ENCODE assay signal across 8 cellular contexts in the genomic region with DNA sequence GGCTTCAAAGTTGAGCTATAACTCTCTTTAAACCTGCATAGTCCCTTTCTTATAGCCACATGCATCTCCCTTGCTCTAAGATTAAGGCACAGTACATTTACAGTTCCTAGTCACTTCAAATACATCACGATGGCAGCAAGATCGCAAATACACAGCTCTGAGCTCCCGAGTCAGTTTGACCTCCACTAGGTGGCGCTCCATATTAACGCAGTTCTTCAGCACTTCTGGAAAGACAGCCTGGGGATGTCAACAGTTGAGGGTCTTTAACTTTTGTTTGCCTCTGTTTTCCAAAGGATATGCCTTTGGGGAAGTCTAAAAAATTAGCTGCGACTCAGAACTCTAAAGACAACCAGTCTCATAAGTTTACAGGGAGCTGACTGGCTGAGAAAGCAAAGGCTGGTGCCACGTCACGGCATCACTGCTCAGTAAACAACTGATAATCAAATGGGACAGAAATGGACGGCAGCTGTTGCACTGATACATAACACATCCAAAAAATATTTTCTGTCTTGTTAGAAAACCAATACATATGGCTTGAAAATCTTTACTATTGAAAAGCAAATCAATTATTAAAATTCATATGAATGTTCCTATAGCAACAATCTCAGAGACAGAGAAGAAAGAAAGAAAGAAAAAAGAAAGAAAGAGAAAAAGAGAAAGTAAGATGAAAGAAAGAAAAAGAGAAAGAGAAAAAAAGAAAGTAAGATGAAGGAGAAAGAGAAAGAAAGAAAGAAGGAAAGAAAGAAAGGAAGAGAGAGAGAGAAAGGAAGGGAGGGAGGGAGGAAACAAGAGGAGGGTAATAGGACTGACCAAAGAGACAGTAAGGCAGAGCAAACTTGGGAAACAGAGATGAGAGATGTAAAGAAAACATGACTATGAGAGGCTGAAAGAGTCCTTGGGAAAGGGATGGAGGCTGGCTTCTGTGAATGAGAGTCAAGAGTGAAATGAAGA.
DNase-seq lines count a peak whose midpoint lies in the region; ATAC-seq, FAIRE-seq and TF ChIP-seq lines count a peak whose summit lies in the region.
"Had no signal": no experiment of that assay in that cellular context is flagged by ENCODE, and none has a peak within 500 bp of the region (broad histone marks: within the 10 kb centered on the region; RNA-seq: fewer than 3 reads in every experiment).

No MANE protein-coding gene starts in this region.

- peak; percentile 67 for TF ChIP-seq CTCF in colonic mucosa (IDR thresholded peaks at IDR 0.05)
- TF ChIP-seq CTCF in HepG2 (CRISPR knock-in tag; IDR thresholded peaks at IDR 0.05), result peak; percentile 82
- peak; percentile 31 for TF ChIP-seq CTCF in thoracic aorta (IDR thresholded peaks at IDR 0.05)

- H3K27ac ChIP-seq in colonic mucosa (no peak overlapping the region), HepG2 (ENCODE audit: extremely low read length, insufficient read depth, low read length) (no peak overlapping the region), thoracic aorta (no peak overlapping the region)
- H3K27ac ChIP-seq: suprapubic skin had no signal

- 14% methylated on average over 9 of the region's 9 CpGs for WGBS in HepG2 (ENCODE audit: low lambda C conversion rate)

- DNase-seq in EH (ENCODE audit: low read depth), result peak; percentile 66
- DNase-seq in GM19239 (ENCODE audit: insufficient read length, low spot score), result peak; percentile 34
- peak; percentile 77 for DNase-seq in OCI-M1 (lab: John Stamatoyannopoulos, UW)
- peak; percentile 69 for DNase-seq in colonic mucosa
- DNase-seq in HepG2 (ENCODE audit: low spot score), result peak; percentile 48
- DNase-seq in thoracic aorta (ENCODE audit: low spot score), result no peak

- H3K79me2 ChIP-seq in HepG2 (ENCODE audit: insufficient read depth, low read length), result no peaks in the 10 kb centered on the region

- H3K4me2 ChIP-seq in HepG2 (ENCODE audit: low read depth, low read length), result no peak overlapping the region

- peak; percentile 83 for ATAC-seq in HG03442 (IDR thresholded peaks at IDR 0.05; ENCODE audit: unreplicated experiment)
- ATAC-seq in HepG2, result peak; percentile 78
- no peak for ATAC-seq in thoracic aorta (ENCODE audit: insufficient number of reproducible peaks, low FRiP score, low read depth)

- H3K9ac ChIP-seq in colonic mucosa (ENCODE audit: low read depth in 2 of 2, low read length in 2 of 2), result no peak overlapping the region
- H3K9ac ChIP-seq in HepG2 (ENCODE audit: insufficient read depth, low read depth, low read length), result no peak overlapping the region

- no peaks in the 10 kb centered on the region for H3K9me3 ChIP-seq in colonic mucosa
- H3K9me3 ChIP-seq in HepG2 (ENCODE audit: low read length), result no peaks in the 10 kb centered on the region
- no peaks in the 10 kb centered on the region for H3K9me3 ChIP-seq in thoracic aorta
- H3K9me3 ChIP-seq: suprapubic skin had no signal

- no peak overlapping the region for H2AFZ ChIP-seq in HepG2 (ENCODE audit: low read length)

- H3K4me1 ChIP-seq in colonic mucosa (no peaks in the 10 kb centered on the region), HepG2 (ENCODE audit: insufficient read depth, low read length) (no peaks in the 10 kb centered on the region), thoracic aorta (ENCODE audit: control insufficient read depth in 1 of 2, low read depth in 2 of 2) (no peaks in the 10 kb centered on the region)
- H3K4me1 ChIP-seq: suprapubic skin had no signal

- POLR2A ChIA-PET in HepG2 (lab: Yijun Ruan, JAX), result no interaction called here

- H3K27me3 ChIP-seq in colonic mucosa, result no peaks in the 10 kb centered on the region
- H3K27me3 ChIP-seq in HepG2 (ENCODE audit: control insufficient read depth in 1 of 2, insufficient read depth in 2 of 2, low read length in 2 of 2), result no peaks in the 10 kb centered on the region
- no peaks in the 10 kb centered on the region for H3K27me3 ChIP-seq in thoracic aorta (replicated peaks; ENCODE audit: insufficient read depth)
- H3K27me3 ChIP-seq: suprapubic skin had no signal

- no peak overlapping the region for H3K4me3 ChIP-seq in colonic mucosa
- H3K4me3 ChIP-seq in HepG2 (replicated peaks in 1 of 3; ENCODE audit: insufficient read depth in 1 of 3, low read depth in 2 of 3, low read length in 3 of 3), result no peak overlapping the region
- no peak overlapping the region for H3K4me3 ChIP-seq in thoracic aorta
- H3K4me3 ChIP-seq: suprapubic skin had no signal

- TF ChIP-seq EP300 in HepG2 (IDR thresholded peaks at IDR 0.05; ENCODE audit: low read depth in 2 of 2, low read length in 2 of 2) (no peak), HepG2 (CRISPR knock-in tag; IDR thresholded peaks at IDR 0.05; ENCODE audit: borderline replicate concordance) (no peak)

- FAIRE-seq in GM19239 (lab: Jason Lieb, UNC), result peak; percentile 94
- peak; percentile 40 for FAIRE-seq in HepG2 (lab: Jason Lieb, UNC)

- TF ChIP-seq POLR2A in HepG2 (IDR thresholded peaks at IDR 0.05; ENCODE audit: insufficient read depth in 1 of 2, low read depth in 2 of 2, low read length in 2 of 2), result no peak

- no TSS peak for BruUV-seq in HepG2 (replicated peaks; lab: Mats Ljungman, UMichigan)

- H4K20me1 ChIP-seq in HepG2 (ENCODE audit: insufficient read depth, low read length), result no peaks in the 10 kb centered on the region

- intact Hi-C loops in colonic mucosa (cut with DNase I) (loop anchor here (10.0 kb wide), 3 partner anchors 279 to 1839 kb away; no protein-coding TSS in a partner anchor), HepG2 (cut with micrococcal nuclease; ENCODE audit: unreplicated experiment) (no loop called here)

- CTCF ChIA-PET in HepG2 (lab: Yijun Ruan, JAX; ENCODE audit: low intra/inter-chr PET ratio, low total read pairs), result no interaction called here

- TF ChIP-seq RAD21 in HepG2 (CRISPR knock-in tag; IDR thresholded peaks at IDR 0.05), result no peak

- in situ Hi-C loops in HepG2 (cut with HindIII; ENCODE audit: extremely low pct_ligation_motif_present, low pct_unique_long_range_greater_than_20kb), result no loop called here

- no peaks in the 10 kb centered on the region for H3K36me3 ChIP-seq in colonic mucosa
- H3K36me3 ChIP-seq in HepG2 (replicated peaks in 1 of 2; ENCODE audit: control insufficient read depth in 1 of 2, insufficient read depth in 2 of 2, low read length in 2 of 2), result no peaks in the 10 kb centered on the region
- no peaks in the 10 kb centered on the region for H3K36me3 ChIP-seq in thoracic aorta
- H3K36me3 ChIP-seq: suprapubic skin had no signal

TF ChIP-seq in HepG2, 621 proteins besides CTCF, POLR2A, EP300 and RAD21:
- TF ChIP-seq NBN (conservative IDR thresholded peaks at IDR 0.05) (no peak), ADNP (CRISPR knock-in tag; IDR thresholded peaks at IDR 0.05) (no peak), ZSCAN25 (CRISPR knock-in tag; IDR thresholded peaks at IDR 0.05) (no peak), MLXIP (CRISPR knock-in tag; IDR thresholded peaks at IDR 0.05; ENCODE audit: borderline replicate concordance) (no peak), ZNF713 (CRISPR knock-in tag; IDR thresholded peaks at IDR 0.05) (no peak), ZNF747 (CRISPR knock-in tag; IDR thresholded peaks at IDR 0.05; ENCODE audit: borderline replicate concordance) (no peak), HNF4G (IDR thresholded peaks at IDR 0.05; ENCODE audit: borderline replicate concordance, low read depth, low read length) (no peak), HNF4G (CRISPR knock-in tag; IDR thresholded peaks at IDR 0.05; ENCODE audit: borderline replicate concordance, low read depth) (no peak), SMC3 (IDR thresholded peaks at IDR 0.05; ENCODE audit: low read length) (peak; percentile 64; the same call in 1 of the 2 replicates), STAG1 (CRISPR knock-in tag; IDR thresholded peaks at IDR 0.05) (peak; percentile 78)

Comparison
In these comparisons a context has a peak if more than half of its experiments do, and no peak if none do; other contexts are left out.
1. CTCF ChIP-seq: peak in every context shown above with its lines; median percentile 82 in HepG2; 67 in colonic mucosa; 31 in thoracic aorta.